ENCODE assay signal across 9 cellular contexts in genomic region chr1:93907718-93908117, GRCh38. TPM values are rescaled to one million over a fixed set of nuclear protein-coding genes. Genes with fewer than 3 reads are reported as not detected.
DNase-seq lines count a peak whose midpoint lies in the region; ATAC-seq, FAIRE-seq and TF ChIP-seq lines count a peak whose summit lies in the region.
"Had no signal": no experiment of that assay in that cellular context is flagged by ENCODE, and none has a peak within 500 bp of the region (broad histone marks: within the 10 kb centered on the region; RNA-seq: fewer than 3 reads in every experiment).

No MANE protein-coding gene starts in this region.

- POLR2A ChIA-PET in HepG2 (lab: Yijun Ruan, JAX), result no interaction called here

- no TSS peak for BruUV-seq in HepG2 (replicated peaks; lab: Mats Ljungman, UMichigan)

- FAIRE-seq in HepG2 (lab: Jason Lieb, UNC), result no peak
- FAIRE-seq: TTC549 had no signal

- peaks cover 10% of the 10 kb centered on the region; the same call in 1 of the 2 replicates for H4K20me1 ChIP-seq in HepG2 (ENCODE audit: insufficient read depth, low read length)

- no peak for TF ChIP-seq RAD21 in HepG2 (CRISPR knock-in tag; IDR thresholded peaks at IDR 0.05)

- no peak for ATAC-seq in HepG2
- no peak for ATAC-seq in HG03439 (IDR thresholded peaks at IDR 0.05; ENCODE audit: unreplicated experiment)

- H3K27me3 ChIP-seq in adipocyte (replicated peaks; ENCODE audit: control insufficient read depth, insufficient read depth, low read length) (no peaks in the 10 kb centered on the region), HepG2 (ENCODE audit: control insufficient read depth in 1 of 2, insufficient read depth in 2 of 2, low read length in 2 of 2) (no peaks in the 10 kb centered on the region; a peak in 1 of 5 replicates), uterus (no peaks in the 10 kb centered on the region)

- peaks cover 47% of the 10 kb centered on the region for H3K4me1 ChIP-seq in adipocyte (ENCODE audit: control insufficient read depth, insufficient read depth, low read length)
- H3K4me1 ChIP-seq in HepG2 (ENCODE audit: insufficient read depth, low read length), result peaks cover 54% of the 10 kb centered on the region
- H3K4me1 ChIP-seq in uterus, result peaks cover 0 to 10% of the 10 kb centered on the region in 2 donors

- 15% methylated on average over 3 of the region's 3 CpGs for WGBS in HepG2 (ENCODE audit: low lambda C conversion rate)

- intact Hi-C loops in HepG2 (cut with micrococcal nuclease; ENCODE audit: unreplicated experiment), result loop anchor here (10.0 kb wide), 1 partner anchor 427 kb away; no protein-coding TSS in a partner anchor
- intact Hi-C loops in uterus (cut with DNase I; ENCODE audit: low total_unique reads), result no loop called here

- H2AFZ ChIP-seq in HepG2 (ENCODE audit: low read length), result no peak overlapping the region

- TF ChIP-seq CTCF in HepG2 (CRISPR knock-in tag; IDR thresholded peaks at IDR 0.05) (no peak), uterus (IDR thresholded peaks at IDR 0.05) (no peak)

- CTCF ChIA-PET in HepG2 (lab: Yijun Ruan, JAX; ENCODE audit: low intra/inter-chr PET ratio, low total read pairs), result no interaction called here

- H3K36me3 ChIP-seq in adipocyte (ENCODE audit: control insufficient read depth, insufficient read depth, low read length, severe bottlenecking) (peaks cover 6% of the 10 kb centered on the region), HepG2 (replicated peaks in 1 of 2; ENCODE audit: control insufficient read depth in 1 of 2, insufficient read depth in 2 of 2, low read length in 2 of 2) (no peaks in the 10 kb centered on the region), uterus (no peaks in the 10 kb centered on the region)

- H3K27ac ChIP-seq in HepG2 (ENCODE audit: extremely low read length, insufficient read depth, low read length), result peak overlapping the region; percentile 83
- no peak overlapping the region for H3K27ac ChIP-seq in uterus

- H3K9ac ChIP-seq in adipocyte (ENCODE audit: low read length) (peak overlapping the region; percentile 89), HepG2 (ENCODE audit: insufficient read depth, low read depth, low read length) (peak overlapping the region; percentile 82; the same call in 1 of the 2 replicates)

- peaks cover 53% of the 10 kb centered on the region for H3K79me2 ChIP-seq in HepG2 (ENCODE audit: insufficient read depth, low read length)

- no peaks in the 10 kb centered on the region for H3K9me3 ChIP-seq in adipocyte (ENCODE audit: control insufficient read depth, low read length)
- H3K9me3 ChIP-seq in HepG2 (ENCODE audit: low read length), result no peaks in the 10 kb centered on the region
- H3K9me3 ChIP-seq in uterus, result no peaks in the 10 kb centered on the region

- DNase-seq in EL, result peak; percentile 71
- peak; percentile 13 for DNase-seq in NCI-H1105 (lab: John Stamatoyannopoulos, UW)
- peak; percentile 77 for DNase-seq in adipocyte (ENCODE audit: low read depth)
- peak; percentile 10 for DNase-seq in HepG2 (ENCODE audit: low spot score)
- no peak for DNase-seq in NCI-H1048 (lab: John Stamatoyannopoulos, UW)
- DNase-seq in NCI-H2171 (lab: John Stamatoyannopoulos, UW), result no peak
- DNase-seq in uterus, result no peak

- in situ Hi-C loops in HepG2 (cut with HindIII; ENCODE audit: extremely low pct_ligation_motif_present, low pct_unique_long_range_greater_than_20kb), result no loop called here

- TF ChIP-seq POLR2A in HepG2 (IDR thresholded peaks at IDR 0.05; ENCODE audit: insufficient read depth in 1 of 2, low read depth in 2 of 2, low read length in 2 of 2) (no peak), uterus (IDR thresholded peaks at IDR 0.05) (no peak)

- no peak for TF ChIP-seq EP300 in HepG2 (IDR thresholded peaks at IDR 0.05; ENCODE audit: low read depth in 2 of 2, low read length in 2 of 2)
- no peak for TF ChIP-seq EP300 in HepG2 (CRISPR knock-in tag; IDR thresholded peaks at IDR 0.05; ENCODE audit: borderline replicate concordance)

- H3K4me3 ChIP-seq in adipocyte (ENCODE audit: low read length) (peak overlapping the region; percentile 94), HepG2 (replicated peaks in 1 of 3; ENCODE audit: insufficient read depth in 1 of 3, low read depth in 2 of 3, low read length in 3 of 3) (peak overlapping the region; percentile 74 to 92 (median 86)), uterus (no peak overlapping the region)

- peak overlapping the region; percentile 99 for H3K4me2 ChIP-seq in HepG2 (ENCODE audit: low read depth, low read length)

TF ChIP-seq in HepG2, 621 proteins besides CTCF, POLR2A, EP300 and RAD21 (continues in another document):
- no peak for TF ChIP-seq FOXO4 (CRISPR knock-in tag; conservative IDR thresholded peaks at IDR 0.05)
- no peak for TF ChIP-seq GLMP (CRISPR knock-in tag; IDR thresholded peaks at IDR 0.05; ENCODE audit: borderline replicate concordance)
- TF ChIP-seq ZNF34 (CRISPR knock-in tag; IDR thresholded peaks at IDR 0.05; ENCODE audit: borderline replicate concordance), result no peak
- no peak for TF ChIP-seq NRL (CRISPR knock-in tag; IDR thresholded peaks at IDR 0.05; ENCODE audit: borderline replicate concordance)

RNA-seq across cellular contexts. Expression of gene GCLM, which starts 1.5 kb away (rescaled TPM):
- total RNA-seq in HepG2 (2016; rRNA removed; fragmentation: Illumina TruSeq; extraction: Trizol) (28.1 and 29.9 TPM in 2 replicates), uterus (10 to 100 TPM in 1 of 4 donors, 1 to 10 TPM in 2, under 1 TPM in 1; 0.26 to 13.1 (median 9.2) TPM)
- 29.4 and 34.7 TPM in 2 replicates for total RNA-seq in HepG2 (2016; cell fraction: cytosol; rRNA removed; fragmentation: Illumina TruSeq; extraction: Trizol; ENCODE audit: low read depth)
- 28.9 and 30.1 TPM in 2 replicates for total RNA-seq in HepG2 (2016; cell fraction: insoluble cytoplasmic fraction; rRNA removed; fragmentation: Illumina TruSeq; extraction: Trizol)
- total RNA-seq in HepG2 (2016; cell fraction: membrane; rRNA removed; fragmentation: Illumina TruSeq; extraction: Trizol), result 10.9 and 11.8 TPM in 2 replicates
- 15.5 and 16.1 TPM in 2 replicates for total RNA-seq in HepG2 (2016; cell fraction: nucleus; rRNA removed; fragmentation: Illumina TruSeq; extraction: Trizol)
- 8.0 and 8.7 TPM in 2 replicates for polyA plus RNA-seq in HepG2 (2011; rRNA removed)
- polyA plus RNA-seq in HepG2 (2011; cell fraction: cytosol; rRNA removed), result 4.2 and 5.6 TPM in 2 replicates
- 1.9 and 2.6 TPM in 2 replicates for polyA plus RNA-seq in HepG2 (2011; cell fraction: nucleus; rRNA removed)
- 17.1 and 18.2 TPM in 2 replicates for polyA plus RNA-seq in HepG2 (2012)
- 1.9 and 2.3 TPM in 2 replicates for polyA plus RNA-seq in HepG2 (2016; cell fraction: cytosol; fragmentation: Illumina TruSeq; extraction: Trizol; ENCODE audit: low read depth)
- polyA plus RNA-seq in HepG2 (2016; cell fraction: insoluble cytoplasmic fraction; fragmentation: Illumina TruSeq; extraction: Trizol; ENCODE audit: low read depth), result 30.1 and 43.8 TPM in 2 replicates
- 4.8 and 5.1 TPM in 2 replicates for polyA plus RNA-seq in HepG2 (2016; cell fraction: membrane; fragmentation: Illumina TruSeq; extraction: Trizol; ENCODE audit: low read depth)
- polyA plus RNA-seq in HepG2 (2016; cell fraction: nucleus; fragmentation: Illumina TruSeq; extraction: Trizol; ENCODE audit: insufficient read depth, low read depth), result 18.2 and 22.7 TPM in 2 replicates
- polyA minus RNA-seq in HepG2 (2011; rRNA and poly(A)+ RNA removed; ENCODE audit: low replicate concordance), result 8.9 and 19.6 TPM in 2 replicates
- polyA minus RNA-seq in HepG2 (2011; cell fraction: cytosol; rRNA and poly(A)+ RNA removed), result 5.8 and 12.5 TPM in 2 replicates
- 25.2 and 29.7 TPM in 2 replicates for polyA minus RNA-seq in HepG2 (2011; cell fraction: nucleus; rRNA and poly(A)+ RNA removed)

RNA-seq across cellular contexts. Expression of gene DNTTIP2, which starts 28.7 kb away (rescaled TPM):
- 63.3 and 93.0 TPM in 2 replicates for total RNA-seq in HepG2 (2016; rRNA removed; fragmentation: Illumina TruSeq; extraction: Trizol)
- total RNA-seq in HepG2 (2016; cell fraction: cytosol; rRNA removed; fragmentation: Illumina TruSeq; extraction: Trizol; ENCODE audit: low read depth), result 15.2 and 18.1 TPM in 2 replicates
- total RNA-seq in HepG2 (2016; cell fraction: insoluble cytoplasmic fraction; rRNA removed; fragmentation: Illumina TruSeq; extraction: Trizol), result 58.6 and 87.6 TPM in 2 replicates
- 18.9 and 24.0 TPM in 2 replicates for total RNA-seq in HepG2 (2016; cell fraction: membrane; rRNA removed; fragmentation: Illumina TruSeq; extraction: Trizol)
- total RNA-seq in HepG2 (2016; cell fraction: nucleus; rRNA removed; fragmentation: Illumina TruSeq; extraction: Trizol), result 67.1 and 71.3 TPM in 2 replicates
- polyA plus RNA-seq in HepG2 (2011; rRNA removed), result 10.3 and 11.4 TPM in 2 replicates
- 3.6 and 4.4 TPM in 2 replicates for polyA plus RNA-seq in HepG2 (2011; cell fraction: cytosol; rRNA removed)
- polyA plus RNA-seq in HepG2 (2011; cell fraction: nucleus; rRNA removed), result 9.6 and 9.7 TPM in 2 replicates
- 29.5 and 35.0 TPM in 2 replicates for polyA plus RNA-seq in HepG2 (2012)
- 5.3 and 7.3 TPM in 2 replicates for polyA plus RNA-seq in HepG2 (2016; cell fraction: cytosol; fragmentation: Illumina TruSeq; extraction: Trizol; ENCODE audit: low read depth)
- 77.2 and 80.1 TPM in 2 replicates for polyA plus RNA-seq in HepG2 (2016; cell fraction: insoluble cytoplasmic fraction; fragmentation: Illumina TruSeq; extraction: Trizol; ENCODE audit: low read depth)
- 7.6 and 11.1 TPM in 2 replicates for polyA plus RNA-seq in HepG2 (2016; cell fraction: membrane; fragmentation: Illumina TruSeq; extraction: Trizol; ENCODE audit: low read depth)
- 95.2 and 98.9 TPM in 2 replicates for polyA plus RNA-seq in HepG2 (2016; cell fraction: nucleus; fragmentation: Illumina TruSeq; extraction: Trizol; ENCODE audit: insufficient read depth, low read depth)
- 7.4 and 19.1 TPM in 2 replicates for polyA minus RNA-seq in HepG2 (2011; rRNA and poly(A)+ RNA removed; ENCODE audit: low replicate concordance)
- polyA minus RNA-seq in HepG2 (2011; cell fraction: cytosol; rRNA and poly(A)+ RNA removed), result 6.9 and 12.9 TPM in 2 replicates
- polyA minus RNA-seq in HepG2 (2011; cell fraction: nucleus; rRNA and poly(A)+ RNA removed), result 29.0 and 36.4 TPM in 2 replicates
- 10 to 100 TPM; 13.8 to 63.4 (median 32.5) TPM for total RNA-seq in uterus

Comparison
In these comparisons a context has a peak if more than half of its experiments do, and no peak if none do; other contexts are left out.
1. DNase-seq: peak in EL (single experiment), NCI-H1105 (single experiment), adipocyte (single experiment) and HepG2 (single experiment); none in NCI-H1048 (single experiment), NCI-H2171 (single experiment) and uterus (0 of 2).
2. H3K4me3 ChIP-seq: peak in adipocyte (single experiment) and HepG2 (3 of 3); none in uterus (0 of 2).